ENCODE assay signal across 23 cellular contexts in the genomic region with DNA sequence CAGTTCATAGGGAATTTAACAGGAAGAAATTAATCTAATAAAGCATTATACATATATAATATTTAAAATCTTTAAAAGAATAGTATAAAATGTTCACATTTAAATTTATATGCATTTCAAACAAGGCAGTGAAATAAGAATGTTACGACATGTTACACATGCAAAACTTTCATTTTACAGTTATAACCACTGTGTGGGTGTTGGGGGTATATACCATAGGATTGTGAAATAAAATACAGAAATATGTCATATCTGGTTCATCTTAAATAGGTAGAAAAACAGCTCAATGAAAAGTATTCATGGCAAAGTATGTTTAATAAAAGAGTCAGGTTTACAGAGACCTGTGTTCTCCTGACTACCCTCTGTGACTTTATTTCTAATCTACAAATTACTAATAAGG.
"Had no signal": no experiment of that assay in that cellular context is flagged by ENCODE, and none has a peak within 500 bp of the region (broad histone marks: within the 10 kb centered on the region; RNA-seq: fewer than 3 reads in every experiment).

No MANE protein-coding gene starts in this region.

- DNase-seq: activated CD4-positive, alpha-beta T cell treated with anti-CD3 and anti-CD28 coated beads for 36 hours; activated CD4-positive, alpha-beta T cell treated with anti-CD3 and anti-CD28 coated beads, Interleukin-2, amount 50 U/mL, for 4 hours; activated CD4-positive, CD25-positive, alpha-beta regulatory T cell; activated naive CD4-positive, alpha-beta T cell treated with Interleukin-2 at 50 U/mL for 16 hours; activated T-cell treated with anti-CD3 and anti-CD28 coated beads for 4 hours; activated T-cell treated with anti-CD3 and anti-CD28 coated beads, Interleukin-2, amount 50 U/mL, for 72 hours; anterior cingulate cortex; endodermal cell; foreskin fibroblast; heart left ventricle; hypothalamus; kidney glomerular epithelial cell; left lung; mesendoderm; right lobe of liver; stimulated activated CD4-positive, alpha-beta T cell treated with anti-CD3 and anti-CD28 coated beads, Interleukin-12 subunit alpha, Interleukin-12 subunit beta, amount 100 ng/mL, for 4 hours; stimulated activated CD4-positive, alpha-beta T cell treated with anti-CD3 and anti-CD28 coated beads, Interleukin-4, amount 100 ng/mL, for 1 hour; substantia nigra; T-helper 2 cell; uterus had no signal

- ATAC-seq: activated CD4-positive, alpha-beta T cell treated with anti-CD3 and anti-CD28 coated beads for 36 hours; esophagus mucosa; heart left ventricle; left lung; right lobe of liver had no signal

- H3K9me3 ChIP-seq: heart left ventricle, left lung, right lobe of liver, uterus had no signal

- H3K27me3 ChIP-seq: heart left ventricle, left lung, right lobe of liver, uterus had no signal

- H3K4me3 ChIP-seq: heart left ventricle, left lung, lung, right lobe of liver, uterus had no signal

- FAIRE-seq: bronchial epithelial cell had no signal

- H3K36me3 ChIP-seq: heart left ventricle, left lung, right lobe of liver, uterus had no signal

- H3K4me1 ChIP-seq: left lung, right lobe of liver, uterus had no signal

- H3K27ac ChIP-seq: heart left ventricle, left lung, right lobe of liver, uterus had no signal
